8 cellular contexts compared by ENCODE assay signal in the genomic region with DNA sequence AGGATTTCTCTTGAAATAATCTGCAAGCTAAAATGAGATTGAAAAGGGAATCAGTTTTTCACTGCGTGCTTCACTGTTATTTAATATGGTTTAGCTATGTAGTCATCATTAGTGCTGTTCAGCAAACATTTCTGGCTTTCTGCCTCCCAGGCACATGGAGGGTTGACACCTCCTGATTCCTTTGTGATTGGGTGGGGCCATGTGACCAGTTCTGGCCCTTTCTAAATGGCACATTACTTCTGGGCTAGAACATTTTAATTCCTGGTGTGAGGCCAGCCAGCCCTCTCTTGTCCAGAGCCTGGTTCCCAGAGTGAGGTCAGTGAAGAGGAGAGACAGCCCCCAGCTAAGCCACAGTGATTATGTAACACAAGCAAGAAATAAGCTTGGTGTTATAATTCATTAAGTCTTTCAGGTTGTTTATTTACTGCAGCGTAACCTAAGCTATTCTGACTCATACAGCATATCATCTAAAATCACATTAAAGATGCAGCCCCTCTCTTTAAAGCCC. TPM values are rescaled to one million over a fixed set of nuclear protein-coding genes. Genes with fewer than 3 reads are reported as not detected.
DNase-seq lines count a peak whose midpoint lies in the region; ATAC-seq and TF ChIP-seq lines count a peak whose summit lies in the region.

No MANE protein-coding gene starts in this region.

- H3K27me3 ChIP-seq in ACC112 (ENCODE audit: insufficient read depth, low read length) (no peaks in the 10 kb centered on the region), dorsolateral prefrontal cortex (no peaks in the 10 kb centered on the region)

- H3K36me3 ChIP-seq in ACC112 (ENCODE audit: insufficient read depth, low read length), result no peaks in the 10 kb centered on the region

- H3K4me1 ChIP-seq in ACC112 (ENCODE audit: control insufficient read depth, insufficient read depth, low read length, unreplicated experiment), result peaks cover 57% of the 10 kb centered on the region

- intact Hi-C loops in dorsolateral prefrontal cortex (cut with DNase I), result no loop called here

- H3K9me3 Mint-ChIP-seq in mesothelial cell of epicardium, result peaks cover 4% of the 10 kb centered on the region

- peak; percentile 28 for DNase-seq in NB4 (ENCODE audit: low read depth)
- DNase-seq in dorsolateral prefrontal cortex, result peak in 6 of 10 donors; percentile 32 to 70 (median 56)
- no peak for DNase-seq in mesothelial cell of epicardium (ENCODE audit: low spot score in 2 of 2, unreplicated experiment in 2 of 2)
- DNase-seq in NCI-H146 (lab: John Stamatoyannopoulos, UW), result no peak
- no peak for DNase-seq in NCI-H524 treated with DMSO at 0.1 percent for 48 hours (lab: John Stamatoyannopoulos, UW)

- peaks cover 37% of the 10 kb centered on the region for H3K4me1 Mint-ChIP-seq in mesothelial cell of epicardium

- H2AFZ ChIP-seq in ACC112 (ENCODE audit: low read length, unreplicated experiment), result no peak overlapping the region

- no peaks in the 10 kb centered on the region for H3K79me2 ChIP-seq in ACC112 (ENCODE audit: control insufficient read depth, insufficient read depth, low read length, unreplicated experiment)

- no peak for ATAC-seq in HG02970 (IDR thresholded peaks at IDR 0.05; ENCODE audit: low FRiP score, unreplicated experiment)
- ATAC-seq in GM18498 (IDR thresholded peaks at IDR 0.05; ENCODE audit: unreplicated experiment), result no peak

- H3K4me3 ChIP-seq in ACC112 (ENCODE audit: low read depth, low read length) (no peak overlapping the region), NB4 (ENCODE audit: low read depth, low read length) (no peak overlapping the region), dorsolateral prefrontal cortex (no peak overlapping the region)

- TF ChIP-seq CTCF in NB4 (IDR thresholded peaks at IDR 0.05; ENCODE audit: low read depth, low read length), result no peak
- TF ChIP-seq CTCF in dorsolateral prefrontal cortex (IDR thresholded peaks at IDR 0.05 in 54 of 56, conservative IDR thresholded peaks at IDR 0.05 in 2 of 56; ENCODE audit: low read depth in 1 of 56, partially characterized antibody in 56 of 56), result no peak
- no peak for TF ChIP-seq CTCF in mesothelial cell of epicardium (IDR thresholded peaks at IDR 0.05; ENCODE audit: unreplicated experiment)

- H3K36me3 Mint-ChIP-seq in mesothelial cell of epicardium, result no peaks in the 10 kb centered on the region

- TF ChIP-seq POLR2A in NB4 (IDR thresholded peaks at IDR 0.05; ENCODE audit: extremely low read depth, insufficient read length), result no peak

- H3K27me3 Mint-ChIP-seq in mesothelial cell of epicardium (ENCODE audit: low read depth), result no peaks in the 10 kb centered on the region

- H3K27ac Mint-ChIP-seq in mesothelial cell of epicardium, result peak overlapping the region; percentile 81

- H3K4me3 Mint-ChIP-seq in mesothelial cell of epicardium, result no peak overlapping the region

- H3K27ac ChIP-seq in ACC112 (ENCODE audit: low read depth, low read length) (peak overlapping the region; percentile 90), dorsolateral prefrontal cortex (peak overlapping the region in 41 of 59 donors; percentile 1 to 73 (median 43))

RNA-seq across cellular contexts. Expression of gene ARSI, which starts 17.4 kb away (rescaled TPM):
- total RNA-seq in dorsolateral prefrontal cortex (1 to 10 TPM in 112 of 120 experiments, under 1 TPM in 8; 0.35 to 9.0 (median 2.2) TPM), mesothelial cell of epicardium (18.5 to 19.1 TPM (median 18.8 TPM) in 3 replicates)

RNA-seq across cellular contexts. Expression of gene CAMK2A, which starts 30.5 kb away (rescaled TPM):
- 1,000 to 10,000 TPM in 71 of 120 experiments, 100 to 1,000 TPM in 49; 264 to 1,671 (median 1,064) TPM for total RNA-seq in dorsolateral prefrontal cortex
- total RNA-seq in mesothelial cell of epicardium, result 3.9 to 4.1 TPM (median 4.0 TPM) in 3 replicates

RNA-seq across cellular contexts. Expression of gene TCOF1, which starts 37.4 kb away (rescaled TPM):
- total RNA-seq in dorsolateral prefrontal cortex (10 to 100 TPM; 26.4 to 51.1 (median 35.9) TPM), mesothelial cell of epicardium (53.7 to 58.8 TPM (median 55.7 TPM) in 3 replicates)

Comparison
In these comparisons a context has a peak if more than half of its experiments do, and no peak if none do; other contexts are left out.
1. DNase-seq: peak in NB4 (single experiment) and dorsolateral prefrontal cortex (6 of 10); none in mesothelial cell of epicardium (0 of 2), NCI-H146 (single experiment) and NCI-H524 treated with DMSO at 0.1 percent for 48 hours (single experiment).
2. RNA of gene CAMK2A, which starts 30.5 kb away (total RNA-seq): 264 to 1,671 TPM in dorsolateral prefrontal cortex; 3.9 to 4.1 TPM in mesothelial cell of epicardium; every median in the first group is over 10 times any median in the second.